Comparison of ENCODE assay signal across 15 cellular contexts in the genomic region with DNA sequence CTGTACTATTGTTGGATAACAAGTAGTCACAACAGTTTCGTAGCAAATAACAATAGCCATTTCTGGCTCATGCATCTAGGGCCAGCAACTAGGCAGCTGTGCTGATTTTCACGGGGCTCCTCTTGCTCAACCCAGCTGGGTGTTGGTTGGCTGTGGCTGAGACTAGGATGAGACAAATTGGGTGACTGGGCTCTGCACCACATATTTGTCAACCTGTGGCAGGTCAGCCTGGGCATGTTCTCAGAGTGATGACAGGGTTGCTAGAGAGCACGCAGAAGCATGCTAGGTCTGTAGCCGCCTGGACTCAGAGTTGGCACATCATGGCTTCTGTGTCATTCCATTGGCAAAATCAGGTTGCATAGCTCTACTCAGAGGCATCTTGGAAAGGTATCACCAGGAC.
"Had no signal": no experiment of that assay in that cellular context is flagged by ENCODE, and none has a peak within 500 bp of the region (broad histone marks: within the 10 kb centered on the region; RNA-seq: fewer than 3 reads in every experiment).

No MANE protein-coding gene starts in this region.

- H3K27ac ChIP-seq: dorsolateral prefrontal cortex, parathyroid adenoma, thyroid gland had no signal

- H3K36me3 ChIP-seq: thyroid gland had no signal

- H3K27me3 ChIP-seq: dorsolateral prefrontal cortex, thyroid gland had no signal

- H3K9me3 ChIP-seq: thyroid gland had no signal

- ATAC-seq: activated CD8-positive, alpha-beta T cell treated with anti-CD3 and anti-CD28 coated beads for 36 hours; natural killer cell had no signal

- H3K4me3 ChIP-seq: dorsolateral prefrontal cortex, thyroid gland had no signal

- DNase-seq: activated CD4-positive, alpha-beta T cell treated with anti-CD3 and anti-CD28 coated beads, Interleukin-2, amount 10 ng/mL, durations not matched to agents 24 days and 14 days; activated CD8-positive, alpha-beta T cell treated with anti-CD3 and anti-CD28 coated beads for 36 hours; activated naive CD4-positive, alpha-beta T cell treated with Interleukin-2 at 50 U/mL for 16 hours; activated naive CD8-positive, alpha-beta T cell treated with anti-CD3 and anti-CD28 coated beads, Interleukin-2, amount 10 ng/mL, durations not matched to agents 7 days and 5 days; activated T-cell treated with anti-CD3 and anti-CD28 coated beads, Interleukin-2, amount 50 U/mL, for 1 hour; amygdala; central memory CD4-positive, alpha-beta T cell; dorsolateral prefrontal cortex; kidney; natural killer cell; stimulated activated naive CD4-positive, alpha-beta T cell treated with Interleukin-2 at 50 U/mL for 16 hours; T-helper 1 cell; T-helper 9 cell; thyroid gland had no signal

- H3K4me1 ChIP-seq: parathyroid adenoma, thyroid gland had no signal
